Comparison of ENCODE assay signal across 13 cellular contexts in genomic region chr5:179980767-179981166, GRCh38.
DNase-seq lines count a peak whose midpoint lies in the region; ATAC-seq and TF ChIP-seq lines count a peak whose summit lies in the region.
"Had no signal": no experiment of that assay in that cellular context is flagged by ENCODE, and none has a peak within 500 bp of the region (broad histone marks: within the 10 kb centered on the region; RNA-seq: fewer than 3 reads in every experiment).

No MANE protein-coding gene starts in this region.

- H3K4me2 ChIP-seq in trophoblast cell (ENCODE audit: low read length) = no peak overlapping the region

- H3K4me3 ChIP-seq in H7 (ENCODE audit: insufficient read depth, low read depth, low read length) = no peak overlapping the region
- H3K4me3 ChIP-seq in endodermal cell (ENCODE audit: low read length) = no peak overlapping the region
- H3K4me3 ChIP-seq in trophoblast cell (ENCODE audit: low read depth, low read length) = peak overlapping the region; percentile 37

- no peak overlapping the region for H3K9ac ChIP-seq in endodermal cell (ENCODE audit: extremely low read depth, low read length, poor library complexity, severe bottlenecking)
- no peak overlapping the region for H3K9ac ChIP-seq in trophoblast cell (ENCODE audit: low read length)

- H3K18ac ChIP-seq in trophoblast cell (ENCODE audit: low read length) = no peak overlapping the region

- H3K79me2 ChIP-seq in trophoblast cell (ENCODE audit: control insufficient read depth, insufficient read depth, low read length, poor library complexity) = no peaks in the 10 kb centered on the region

- H2BK12ac ChIP-seq in trophoblast cell (ENCODE audit: low read length) = no peak overlapping the region

- no peaks in the 10 kb centered on the region for H3K9me3 Mint-ChIP-seq in endodermal cell
- H3K9me3 Mint-ChIP-seq: CD4-positive, alpha-beta memory T cell had no signal

- no peak overlapping the region for H2AFZ ChIP-seq in trophoblast cell (ENCODE audit: insufficient read depth, low read length, poor library complexity)

- no peak overlapping the region for H4K91ac ChIP-seq in trophoblast cell (ENCODE audit: low read depth, low read length)

- ATAC-seq in GM18498 (IDR thresholded peaks at IDR 0.05; ENCODE audit: unreplicated experiment) = no peak
- no peak for ATAC-seq in HG03135 (IDR thresholded peaks at IDR 0.05; ENCODE audit: unreplicated experiment)
- ATAC-seq: HCT116 had no signal

- in situ Hi-C loops in G401 (cut with HindIII; ENCODE audit: low sequenced_read_pairs) = no loop called here

- CTCF ChIA-PET in HEK293T (lab: Yijun Ruan, JAX) = no interaction called here

- H3K4me1 ChIP-seq in endodermal cell (ENCODE audit: control insufficient read depth, insufficient read depth, low read length) (no peaks in the 10 kb centered on the region), trophoblast cell (ENCODE audit: control insufficient read depth in 1 of 2, insufficient read depth in 2 of 2, low read length in 2 of 2) (no peaks in the 10 kb centered on the region)

- H3K9me3 ChIP-seq in endodermal cell (ENCODE audit: control insufficient read depth, low read length) = no peaks in the 10 kb centered on the region
- no peaks in the 10 kb centered on the region for H3K9me3 ChIP-seq in trophoblast cell (ENCODE audit: insufficient read depth, low read depth, low read length)

- no peak overlapping the region for H2BK120ac ChIP-seq in trophoblast cell (ENCODE audit: insufficient read depth, low read length, poor library complexity)

- H3K27ac ChIP-seq in endodermal cell (ENCODE audit: low read depth, low read length) = no peak overlapping the region
- H3K27ac ChIP-seq in trophoblast cell (ENCODE audit: low read depth, low read length) = no peak overlapping the region
- H3K27ac ChIP-seq: C4-2B had no signal

- H3K4ac ChIP-seq in trophoblast cell (ENCODE audit: low read depth, low read length) = no peak overlapping the region

- H3K79me1 ChIP-seq in trophoblast cell (ENCODE audit: low read length) = no peaks in the 10 kb centered on the region

- H2BK5ac ChIP-seq in trophoblast cell (ENCODE audit: low read depth, low read length, poor library complexity) = no peak overlapping the region

- H2AK5ac ChIP-seq in trophoblast cell (ENCODE audit: low read length) = no peak overlapping the region

- H3K27me3 ChIP-seq in H7 (ENCODE audit: control insufficient read depth, insufficient read depth, low read length) (no peaks in the 10 kb centered on the region), endodermal cell (ENCODE audit: control insufficient read depth, insufficient read depth, low read length, poor library complexity, severe bottlenecking) (no peaks in the 10 kb centered on the region), trophoblast cell (ENCODE audit: insufficient read depth, low read length) (no peaks in the 10 kb centered on the region)

- no peak overlapping the region for H4K12ac ChIP-seq in trophoblast cell (ENCODE audit: low read depth, low read length)

- H3K27me3 Mint-ChIP-seq in endodermal cell (ENCODE audit: insufficient read depth) = no peaks in the 10 kb centered on the region
- H3K27me3 Mint-ChIP-seq: B cell; CD4-positive, alpha-beta memory T cell had no signal

- H4K8ac ChIP-seq in trophoblast cell (ENCODE audit: low read depth, low read length) = no peak overlapping the region

- peaks cover 45% of the 10 kb centered on the region for H3K36me3 Mint-ChIP-seq in endodermal cell (ENCODE audit: low read depth)

- H3K36me3 ChIP-seq in H7 (replicated peaks; ENCODE audit: control insufficient read depth, insufficient read depth, low read length) (peaks cover 15% of the 10 kb centered on the region), endodermal cell (ENCODE audit: control insufficient read depth, insufficient read depth, low read length) (peaks cover 69% of the 10 kb centered on the region), trophoblast cell (ENCODE audit: control insufficient read depth in 1 of 2, insufficient read depth in 2 of 2, low read length in 2 of 2) (peaks cover 2 to 7% of the 10 kb centered on the region in 2 experiments)

- POLR2A ChIA-PET in HEK293T (lab: Yijun Ruan, JAX) = no interaction called here

- 90 to 93% methylated on average over 7 of the region's 7 CpGs for WGBS in endodermal cell (ENCODE audit: insufficient coverage in 1 of 2, insufficient read length in 1 of 2), 2 experiments
- 100% methylated on average over 2 of the region's 7 CpGs for WGBS in trophoblast cell (ENCODE audit: extremely low coverage, insufficient coverage, insufficient read length)

- H3K4me3 Mint-ChIP-seq in endodermal cell = no peak overlapping the region
- H3K4me3 Mint-ChIP-seq: B cell; CD4-positive, alpha-beta memory T cell had no signal

- DNase-seq in G401 (ENCODE audit: low spot score) = peak; percentile 24
- peak; percentile 22 for DNase-seq in H7
- no peak for DNase-seq in endodermal cell
- no peak for DNase-seq in trophoblast cell
- DNase-seq in HEK293T (ENCODE audit: extremely low spot score) = no peak
- DNase-seq: CD4-positive, alpha-beta memory T cell; DMS79; IMR-90 had no signal

- H3K14ac ChIP-seq in trophoblast cell (ENCODE audit: low read length) = no peak overlapping the region

- TF ChIP-seq CTCF in endodermal cell (conservative IDR thresholded peaks at IDR 0.05) = no peak

- H3K4me1 Mint-ChIP-seq in endodermal cell = peaks cover 5% of the 10 kb centered on the region
- H3K4me1 Mint-ChIP-seq: CD4-positive, alpha-beta memory T cell had no signal

- peak overlapping the region; percentile 29 for H3K27ac Mint-ChIP-seq in endodermal cell
- H3K27ac Mint-ChIP-seq: B cell had no signal

- H3K23ac ChIP-seq in trophoblast cell (ENCODE audit: low read length) = no peak overlapping the region

TF ChIP-seq in HEK293T, 16 proteins besides CTCF, POLR2A, EP300 and RAD21:
- TF ChIP-seq NFRKB (IDR thresholded peaks at IDR 0.05) (no peak), HDGF (IDR thresholded peaks at IDR 0.05; ENCODE audit: borderline replicate concordance) (no peak), L3MBTL2 (conservative IDR thresholded peaks at IDR 0.05) (no peak), FOXK2 (IDR thresholded peaks at IDR 0.05) (no peak), FOXA1 (IDR thresholded peaks at IDR 0.05) (no peak), CTBP1 (IDR thresholded peaks at IDR 0.05; ENCODE audit: borderline replicate concordance) (no peak), TARDBP (IDR thresholded peaks at IDR 0.05) (no peak)

Comparison
In these comparisons a context has a peak if more than half of its experiments do, and no peak if none do; other contexts are left out.
1. DNase-seq: peak in G401 (single experiment) and H7 (single experiment); none in endodermal cell (single experiment), trophoblast cell (0 of 2) and HEK293T (single experiment).